ENCODE assay signal across 10 cellular contexts in the genomic region with DNA sequence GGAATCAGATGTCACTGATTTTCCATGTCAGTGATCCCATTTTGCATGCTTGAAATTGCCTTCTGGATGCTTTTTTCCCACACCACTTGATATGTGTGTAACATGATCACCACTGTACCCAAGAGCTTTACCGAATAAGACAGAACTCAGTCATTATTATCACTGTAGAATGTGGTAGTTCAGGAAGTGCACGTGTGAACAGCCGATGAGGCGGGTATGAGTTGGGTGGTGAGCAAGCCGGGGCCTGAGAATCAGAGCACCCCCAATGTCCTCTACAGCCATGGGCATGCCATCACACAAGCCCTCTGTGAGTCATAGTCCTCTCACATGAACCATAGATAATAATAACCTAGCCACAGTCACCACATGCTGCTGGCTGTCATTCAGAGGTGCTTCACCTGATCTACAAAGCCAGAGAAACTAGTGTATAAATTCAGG.
DNase-seq lines count a peak whose midpoint lies in the region; ATAC-seq lines count a peak whose summit lies in the region.
"Had no signal": no experiment of that assay in that cellular context is flagged by ENCODE, and none has a peak within 500 bp of the region (broad histone marks: within the 10 kb centered on the region; RNA-seq: fewer than 3 reads in every experiment).

No MANE protein-coding gene starts in this region.

- DNase-seq in A172 (ENCODE audit: low spot score) (peak; percentile 64), RKO (ENCODE audit: low spot score) (peak; percentile 83), cerebellar nuclear complex (lab: John Stamatoyannopoulos, UW) (no peak), C1 segment of cervical spinal cord (lab: John Stamatoyannopoulos, UW) (no peak)
- DNase-seq: SHP77 had no signal

- ATAC-seq in GM19351 (IDR thresholded peaks at IDR 0.05; ENCODE audit: unreplicated experiment) (peak; percentile 95), HG03575 (IDR thresholded peaks at IDR 0.05; ENCODE audit: extremely low read depth, insufficient number of reproducible peaks, low FRiP score, unreplicated experiment) (peak; percentile 54), HG02763 (IDR thresholded peaks at IDR 0.05; ENCODE audit: unreplicated experiment) (no peak), HG02623 (IDR thresholded peaks at IDR 0.05; ENCODE audit: unreplicated experiment) (no peak)
- ATAC-seq: natural killer cell treated with Interleukin-12 subunit alpha and Interleukin-12 subunit beta and Interleukin-15 and Interleukin-18, amount 100 ng/mL, for 72 hours had no signal

Comparison
In these comparisons a context has a peak if more than half of its experiments do, and no peak if none do; other contexts are left out.
1. DNase-seq: peak in A172 (single experiment) and RKO (single experiment); none in cerebellar nuclear complex (0 of 2) and C1 segment of cervical spinal cord (0 of 14).
2. ATAC-seq: peak in GM19351 (single experiment) and HG03575 (single experiment); none in HG02763 (single experiment) and HG02623 (single experiment).